Comparison of ENCODE assay signal across 21 cellular contexts in genomic region chr11:69161117-69161407, GRCh38. TPM values are rescaled to one million over a fixed set of nuclear protein-coding genes. Genes with fewer than 3 reads are reported as not detected.
DNase-seq lines count a peak whose midpoint lies in the region; ATAC-seq, FAIRE-seq and TF ChIP-seq lines count a peak whose summit lies in the region.
"Had no signal": no experiment of that assay in that cellular context is flagged by ENCODE, and none has a peak within 500 bp of the region (broad histone marks: within the 10 kb centered on the region; RNA-seq: fewer than 3 reads in every experiment).

No MANE protein-coding gene starts in this region.

- peak overlapping the region; percentile 20 for H3K27ac Mint-ChIP-seq in activated naive CD4-positive, alpha-beta T cell treated with anti-CD3 and anti-CD28 coated beads, Interleukin-2, amount 50 U/mL, for 24 hours
- no peak overlapping the region for H3K27ac Mint-ChIP-seq in activated naive CD4-positive, alpha-beta T cell treated with anti-CD3 and anti-CD28 coated beads, Interleukin-2, amount 10 ng/mL, durations not matched to agents 7 days and 5 days
- H3K27ac Mint-ChIP-seq: CD14-positive monocyte; CD4-positive, alpha-beta memory T cell; GM23338 had no signal

- no peak for FAIRE-seq in K562 (lab: Jason Lieb, UNC)
- FAIRE-seq: A549, H54 had no signal

- POLR2A ChIA-PET in K562 (lab: Yijun Ruan, JAX) = interaction anchor here (0.5 kb wide), 1 partner anchor 167 kb away, joined by 4 read pairs; no protein-coding TSS in a partner anchor

- H3K9me3 Mint-ChIP-seq in activated naive CD4-positive, alpha-beta T cell treated with anti-CD3 and anti-CD28 coated beads, Interleukin-2, amount 50 U/mL, for 24 hours = peaks cover 7% of the 10 kb centered on the region
- no peaks in the 10 kb centered on the region for H3K9me3 Mint-ChIP-seq in activated naive CD4-positive, alpha-beta T cell treated with anti-CD3 and anti-CD28 coated beads, Interleukin-2, amount 10 ng/mL, durations not matched to agents 7 days and 5 days

- H3K36me3 ChIP-seq in left ventricle myocardium inferior (no peaks in the 10 kb centered on the region), K562 (ENCODE audit: control insufficient read depth, insufficient read depth, low read length) (no peaks in the 10 kb centered on the region)
- H3K36me3 ChIP-seq: BLaER1 had no signal

- in situ Hi-C loops in K562 (cut with MboI) = no loop called here

- no peak overlapping the region for H3K4me3 Mint-ChIP-seq in activated naive CD4-positive, alpha-beta T cell treated with anti-CD3 and anti-CD28 coated beads, Interleukin-2, amount 50 U/mL, for 24 hours
- no peak overlapping the region for H3K4me3 Mint-ChIP-seq in activated naive CD4-positive, alpha-beta T cell treated with anti-CD3 and anti-CD28 coated beads, Interleukin-2, amount 10 ng/mL, durations not matched to agents 7 days and 5 days
- H3K4me3 Mint-ChIP-seq: CD14-positive monocyte; CD4-positive, alpha-beta memory T cell; GM23338 had no signal

- H3K4me1 ChIP-seq in left ventricle myocardium inferior (peaks cover 48% of the 10 kb centered on the region), K562 (replicated peaks in 1 of 2; ENCODE audit: control insufficient read depth in 2 of 2, insufficient read depth in 2 of 2, low read length in 2 of 2) (peaks cover 18 to 20% of the 10 kb centered on the region in 2 experiments; a peak in 4 of 5 replicates)

- H3K27ac ChIP-seq in left ventricle myocardium inferior (replicated peaks) (peak overlapping the region; percentile 52), K562 (ENCODE audit: extremely low read depth, low read depth, low read length) (no peak overlapping the region)
- H3K27ac ChIP-seq: 22Rv1, A549, BLaER1 had no signal

- CTCF ChIA-PET in activated naive CD4-positive, alpha-beta T cell treated with anti-CD3 and anti-CD28 coated beads, Interleukin-2, amount 10 ng/mL, durations not matched to agents 7 days and 5 days (lab: Charles Lee) = no interaction called here
- CTCF ChIA-PET in K562 (lab: Yijun Ruan, JAX; ENCODE audit: low intra/inter-chr PET ratio) = no interaction called here

- H3K4me3 ChIP-seq in left ventricle myocardium inferior (no peak overlapping the region), K562 (no peak overlapping the region)
- H3K4me3 ChIP-seq: A549, BLaER1, GM23338 had no signal

- H2AFZ ChIP-seq in K562 (ENCODE audit: low read depth, low read length) = no peak overlapping the region
- H2AFZ ChIP-seq: GM23338 had no signal

- WGBS in K562 (ENCODE audit: insufficient coverage, low coverage, missing lambda C conversion rate) = 0% methylated on average over 5 of the region's 5 CpGs

- H3K9ac ChIP-seq in K562 (ENCODE audit: insufficient read depth in 1 of 2, low read depth in 2 of 2, low read length in 2 of 2) = no peak overlapping the region
- H3K9ac ChIP-seq: BLaER1 had no signal

- no peak for TF ChIP-seq CTCF in left ventricle myocardium inferior (IDR thresholded peaks at IDR 0.05; ENCODE audit: borderline replicate concordance)
- no peak for TF ChIP-seq CTCF in K562 (IDR thresholded peaks at IDR 0.05 in 2 of 3, conservative IDR thresholded peaks at IDR 0.05 in 1 of 3; ENCODE audit: insufficient read depth in 2 of 3, low read depth in 1 of 3, low read length in 3 of 3)

- H3K27me3 ChIP-seq in left ventricle myocardium inferior (ENCODE audit: low read depth) = no peaks in the 10 kb centered on the region
- H3K27me3 ChIP-seq in K562 (ENCODE audit: control insufficient read depth in 2 of 2, insufficient read depth in 2 of 2, low read length in 2 of 2) = peaks cover 2 to 43% of the 10 kb centered on the region in 2 experiments; a peak in 3 of 5 replicates

- no peak for TF ChIP-seq EP300 in K562 (IDR thresholded peaks at IDR 0.05; ENCODE audit: low read length)

- peaks cover 6% of the 10 kb centered on the region for H3K36me3 Mint-ChIP-seq in activated naive CD4-positive, alpha-beta T cell treated with anti-CD3 and anti-CD28 coated beads, Interleukin-2, amount 50 U/mL, for 24 hours
- H3K36me3 Mint-ChIP-seq in activated naive CD4-positive, alpha-beta T cell treated with anti-CD3 and anti-CD28 coated beads, Interleukin-2, amount 10 ng/mL, durations not matched to agents 7 days and 5 days = no peaks in the 10 kb centered on the region
- H3K36me3 Mint-ChIP-seq: CD14-positive monocyte had no signal

- TF ChIP-seq RAD21 in K562 (CRISPR knock-in tag; conservative IDR thresholded peaks at IDR 0.05 in 1 of 2, IDR thresholded peaks at IDR 0.05 in 1 of 2) = no peak

- H3K9me3 ChIP-seq in left ventricle myocardium inferior (replicated peaks) (peaks cover 15% of the 10 kb centered on the region), K562 (replicated peaks; ENCODE audit: control insufficient read depth, insufficient read depth, low read depth, low read length) (no peaks in the 10 kb centered on the region)

- H3K4me2 ChIP-seq in K562 (ENCODE audit: insufficient read depth, low read length) = peak overlapping the region; percentile 32
- H3K4me2 ChIP-seq: A549, BLaER1, GM23338 had no signal

- H3K27me3 Mint-ChIP-seq in activated naive CD4-positive, alpha-beta T cell treated with anti-CD3 and anti-CD28 coated beads, Interleukin-2, amount 50 U/mL, for 24 hours = no peaks in the 10 kb centered on the region
- H3K27me3 Mint-ChIP-seq in activated naive CD4-positive, alpha-beta T cell treated with anti-CD3 and anti-CD28 coated beads, Interleukin-2, amount 10 ng/mL, durations not matched to agents 7 days and 5 days = peaks cover 30% of the 10 kb centered on the region

- H3K79me2 ChIP-seq in K562 (ENCODE audit: control insufficient read depth, insufficient read depth, low read length) = no peaks in the 10 kb centered on the region

- no TSS peak for BruUV-seq in K562 (replicated peaks; lab: Mats Ljungman, UMichigan)

- H3K4me1 Mint-ChIP-seq in activated naive CD4-positive, alpha-beta T cell treated with anti-CD3 and anti-CD28 coated beads, Interleukin-2, amount 50 U/mL, for 24 hours = no peaks in the 10 kb centered on the region
- H3K4me1 Mint-ChIP-seq in activated naive CD4-positive, alpha-beta T cell treated with anti-CD3 and anti-CD28 coated beads, Interleukin-2, amount 10 ng/mL, durations not matched to agents 7 days and 5 days = no peaks in the 10 kb centered on the region
- H3K4me1 Mint-ChIP-seq: CD14-positive monocyte, GM23338 had no signal

- ATAC-seq in K562 = no peak
- ATAC-seq: A549, GM23338 had no signal

- DNase-seq in activated naive CD4-positive, alpha-beta T cell treated with anti-CD3 and anti-CD28 coated beads, Interleukin-2, amount 10 ng/mL, durations not matched to agents 7 days and 5 days = no peak
- DNase-seq in left ventricle myocardium inferior (no peak), cardiac septum (ENCODE audit: low spot score) (no peak), K562 (ENCODE audit: extremely low read depth in 1 of 4, low spot score in 3 of 4) (no peak), NOMO-1 treated with DMSO at 0.1 percent for 48 hours (lab: John Stamatoyannopoulos, UW; ENCODE audit: unreplicated experiment) (no peak), hypothalamus (lab: John Stamatoyannopoulos, UW) (no peak)
- DNase-seq: AML-193; CD4-positive, alpha-beta memory T cell; DMS153; DMS79; GF-D8; HCEC 1CT had no signal

- TF ChIP-seq POLR2A in K562 (conservative IDR thresholded peaks at IDR 0.05) = no peak

- intact Hi-C loops in left ventricle myocardium inferior (cut with micrococcal nuclease) = no loop called here
- intact Hi-C loops in cardiac septum (cut with DNase I) = no loop called here
- intact Hi-C loops in K562 (cut with micrococcal nuclease) = no loop called here

- no peaks in the 10 kb centered on the region for H3K9me1 ChIP-seq in K562 (ENCODE audit: control insufficient read depth, insufficient read depth, low read length)

- no peaks in the 10 kb centered on the region for H4K20me1 ChIP-seq in K562 (replicated peaks; ENCODE audit: control insufficient read depth, insufficient read depth, low read length)
- H4K20me1 ChIP-seq: BLaER1 had no signal

TF ChIP-seq in K562, 482 proteins besides CTCF, POLR2A, EP300 and RAD21 (continues in another document):
- TF ChIP-seq RFX7 (CRISPR knock-in tag; IDR thresholded peaks at IDR 0.05) (no peak), PML (IDR thresholded peaks at IDR 0.05; ENCODE audit: low read length) (no peak), ZNF589 (CRISPR knock-in tag; IDR thresholded peaks at IDR 0.05; ENCODE audit: low read depth) (no peak), COPS2 (conservative IDR thresholded peaks at IDR 0.05) (no peak), NR1H2 (CRISPR knock-in tag; IDR thresholded peaks at IDR 0.05) (no peak), TFE3 (CRISPR knock-in tag; IDR thresholded peaks at IDR 0.05) (peak; percentile 61), NFYB (IDR thresholded peaks at IDR 0.05; ENCODE audit: extremely low read depth, insufficient read length) (no peak)

RNA-seq across cellular contexts. Expression of gene SMIM38, which starts 5.3 kb away (rescaled TPM):
- total RNA-seq in left ventricle myocardium inferior (not detected), cardiac septum (0.19 TPM), K562 (2014; rRNA removed) (0.33 and 1.2 TPM in 2 replicates), K562 (2014; rRNA removed; fragmentation: Illumina TruSeq; extraction: Trizol) (0.06 and 0.15 TPM in 2 replicates), K562 (2015; rRNA removed; fragmentation: Illumina TruSeq; extraction: Trizol) (0.11 and 0.14 TPM in 2 replicates), K562 (2021) (0.27 and 0.38 TPM in 2 replicates)
- 4.9 and 7.8 TPM in 2 replicates for total RNA-seq in K562 (2011; cell fraction: chromatin; rRNA removed; ENCODE audit: low replicate concordance)
- total RNA-seq in K562 (2011; cell fraction: nucleolus; rRNA removed) = 5.0 and 7.9 TPM in 2 replicates
- total RNA-seq in K562 (2011; cell fraction: nucleoplasm; rRNA removed) = 4.7 and 5.7 TPM in 2 replicates
- polyA plus RNA-seq in K562 (2011; rRNA removed) (0.34 and 0.99 TPM in 2 replicates), K562 (2014; fragmentation: Illumina TruSeq; extraction: Trizol) (0.21 TPM in 2 replicates), K562 (2014; fragmentation: Nextera tagmentation; extraction: Ambion mirVana) (not detected), K562 (2014; rRNA removed) (0.07 and 0.36 TPM in 2 replicates)
- polyA plus RNA-seq in K562 (2011; cell fraction: cytosol; rRNA removed) = 0.35 and 0.67 TPM in 2 replicates
- 1.3 and 4.0 TPM in 2 replicates for polyA plus RNA-seq in K562 (2011; cell fraction: nucleus; rRNA removed)
- polyA plus RNA-seq in K562 (2012) = 0.12 and 0.68 TPM in 2 replicates
- 0.24 and 1.5 TPM in 2 replicates for polyA minus RNA-seq in K562 (2011; rRNA and poly(A)+ RNA removed)
- polyA minus RNA-seq in K562 (2011; cell fraction: cytosol; rRNA and poly(A)+ RNA removed) = 1.7 and 1.9 TPM in 2 replicates
- 1.1 and 1.3 TPM in 2 replicates for polyA minus RNA-seq in K562 (2011; cell fraction: nucleus; rRNA and poly(A)+ RNA removed)
- total RNA-seq: Daoy, HT-29 had no signal
- polyA plus RNA-seq: CD14-positive monocyte; CD4-positive, alpha-beta memory T cell; GM23338 had no signal
